In the genomic region with DNA sequence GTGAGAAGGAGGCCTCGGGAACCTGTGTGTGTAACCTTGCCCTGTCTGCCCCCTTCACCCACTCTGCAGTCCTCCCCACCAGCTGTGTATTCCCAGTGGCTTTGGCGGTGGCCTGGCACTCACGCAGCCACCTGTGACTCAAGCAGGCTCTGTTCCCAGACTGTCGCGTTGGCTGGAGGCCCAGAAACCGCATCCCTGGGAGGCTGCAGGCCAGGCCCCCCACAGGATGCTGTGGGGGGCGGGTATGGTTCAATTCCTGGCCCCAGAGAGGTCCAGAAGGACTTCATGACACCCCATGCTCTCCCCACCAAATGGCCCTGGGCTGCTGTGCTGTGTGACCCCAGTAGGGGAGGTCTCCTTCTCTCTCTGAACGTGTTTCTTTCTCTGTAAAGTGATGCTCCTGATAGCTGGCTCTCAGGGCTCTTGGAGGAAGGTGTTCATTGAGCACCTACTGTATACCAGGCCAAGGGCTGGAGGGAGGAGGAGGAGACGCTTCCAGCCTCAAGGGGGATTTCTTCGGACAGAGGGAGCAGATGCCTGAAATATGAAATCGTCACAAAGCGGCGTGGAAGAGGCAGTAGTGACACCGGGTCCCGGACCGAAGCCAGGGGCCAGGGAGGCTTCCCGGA, we compare ENCODE assay signal across 11 cellular contexts. TPM values are rescaled to one million over a fixed set of nuclear protein-coding genes. Genes with fewer than 3 reads are reported as not detected.
A peak's percentile ranks its signal among the peaks of the same experiment; 100 is the strongest.
DNase-seq lines count a peak whose midpoint lies in the region; ATAC-seq and TF ChIP-seq lines count a peak whose summit lies in the region.
"Had no signal": no experiment of that assay in that cellular context is flagged by ENCODE, and none has a peak within 500 bp of the region (broad histone marks: within the 10 kb centered on the region; RNA-seq: fewer than 3 reads in every experiment).

No MANE protein-coding gene starts in this region.

- H3K9me2 ChIP-seq in SK-N-SH: no peaks in the 10 kb centered on the region

- no peak for TF ChIP-seq RAD21 in SK-N-SH (IDR thresholded peaks at IDR 0.05; ENCODE audit: low read length)

- peak overlapping the region; percentile 15; the same call in 1 of the 2 replicates for H3K4me2 ChIP-seq in SK-N-SH

- peaks cover 45% of the 10 kb centered on the region for H3K27me3 Mint-ChIP-seq in activated CD8-positive, alpha-beta T cell treated with anti-CD3 and anti-CD28 coated beads for 36 hours
- peaks cover 66% of the 10 kb centered on the region for H3K27me3 Mint-ChIP-seq in mesothelial cell of epicardium (ENCODE audit: low read depth)

- intact Hi-C loops in activated CD8-positive, alpha-beta T cell treated with anti-CD3 and anti-CD28 coated beads for 36 hours (cut with micrococcal nuclease): no loop called here

- peaks cover 6% of the 10 kb centered on the region for H3F3A ChIP-seq in SK-N-SH (replicated peaks; ENCODE audit: insufficient read depth)

- in situ Hi-C loops in KBM-7 (cut with MboI; ENCODE audit: low pct_unique_long_range_greater_than_20kb, low sequenced_read_pairs): no loop called here

- POLR2A ChIA-PET in SK-N-SH (lab: Yijun Ruan, JAX): interaction anchor here (1.0 kb wide), 1 partner anchor 40 kb away, joined by 3 read pairs; no protein-coding TSS in a partner anchor
- POLR2A ChIA-PET in activated CD8-positive, alpha-beta T cell treated with anti-CD3 and anti-CD28 coated beads for 36 hours (lab: Charles Lee): no interaction called here

- ATAC-seq in left lobe of liver (peak; percentile 24), GM18511 (IDR thresholded peaks at IDR 0.05; ENCODE audit: unreplicated experiment) (no peak)
- ATAC-seq in activated CD8-positive, alpha-beta T cell treated with anti-CD3 and anti-CD28 coated beads for 36 hours: no peak
- ATAC-seq: stimulated activated naive B cell treated with anti-CD40 and anti-IgM and Interleukin-4, amounts not matched to agents 10 μg/mL and 1 μg/mL and 100 μg/mL, for 72 hours had no signal

- no peak overlapping the region for H3K27ac Mint-ChIP-seq in activated CD8-positive, alpha-beta T cell treated with anti-CD3 and anti-CD28 coated beads for 36 hours
- H3K27ac Mint-ChIP-seq in mesothelial cell of epicardium: no peak overlapping the region

- H3K9me3 ChIP-seq in SK-N-SH: no peaks in the 10 kb centered on the region

- DNase-seq in DMS79 (lab: John Stamatoyannopoulos, UW) (peak; percentile 79), KBM-7 (peak; percentile 34), SK-N-SH (peak; percentile 79), left lobe of liver (ENCODE audit: low spot score) (no peak), COLO829 (ENCODE audit: low spot score) (no peak), mesothelial cell of epicardium (ENCODE audit: low spot score in 2 of 2, unreplicated experiment in 2 of 2) (no peak)
- no peak for DNase-seq in activated CD8-positive, alpha-beta T cell treated with anti-CD3 and anti-CD28 coated beads for 36 hours
- DNase-seq: activated T-cell treated with anti-CD3 and anti-CD28 coated beads for 4 hours; cerebellar nuclear complex; stimulated activated naive B cell treated with anti-CD40 and anti-IgM and Interleukin-4, amounts not matched to agents 10 μg/mL and 1 μg/mL and 100 μg/mL, for 72 hours had no signal

- peaks cover 2% of the 10 kb centered on the region for H3K4me1 Mint-ChIP-seq in activated CD8-positive, alpha-beta T cell treated with anti-CD3 and anti-CD28 coated beads for 36 hours (ENCODE audit: low read depth)
- peaks cover 2% of the 10 kb centered on the region for H3K4me1 Mint-ChIP-seq in mesothelial cell of epicardium

- H4K20me1 ChIP-seq in SK-N-SH (ENCODE audit: insufficient read depth): no peaks in the 10 kb centered on the region

- TF ChIP-seq CTCF in SK-N-SH (IDR thresholded peaks at IDR 0.05): no peak
- TF ChIP-seq CTCF in activated CD8-positive, alpha-beta T cell treated with anti-CD3 and anti-CD28 coated beads for 36 hours (IDR thresholded peaks at IDR 0.05): no peak
- TF ChIP-seq CTCF in mesothelial cell of epicardium (IDR thresholded peaks at IDR 0.05; ENCODE audit: unreplicated experiment): no peak

- H2AFZ ChIP-seq in SK-N-SH (ENCODE audit: low read depth): no peak overlapping the region

- no peak overlapping the region for H3K27ac ChIP-seq in SK-N-SH (ENCODE audit: low read depth in 2 of 2, low read length in 1 of 2)

- no peaks in the 10 kb centered on the region for H3K36me3 ChIP-seq in SK-N-SH (replicated peaks in 1 of 2; ENCODE audit: control insufficient read depth in 1 of 2, insufficient read depth in 2 of 2, low read length in 1 of 2)

- CTCF ChIA-PET in SK-N-SH (lab: Yijun Ruan, JAX): interaction anchor here (0.8 to 13.0 kb wide), 9 partner anchors 11 to 387 kb away, joined by 3 to 284 read pairs (median 4); partner anchors contain the start of gene LSM7
- CTCF ChIA-PET in activated CD8-positive, alpha-beta T cell treated with anti-CD3 and anti-CD28 coated beads for 36 hours (lab: Charles Lee): no interaction called here

- no peak overlapping the region for H3K4me3 ChIP-seq in SK-N-SH (ENCODE audit: low read depth in 2 of 2, low read length in 1 of 2)

- WGBS in SK-N-SH (ENCODE audit: low lambda C conversion rate): 70% methylated on average over 12 of the region's 17 CpGs

- no peaks in the 10 kb centered on the region for H3K79me2 ChIP-seq in SK-N-SH (ENCODE audit: insufficient read depth)

- H3K9me3 Mint-ChIP-seq in activated CD8-positive, alpha-beta T cell treated with anti-CD3 and anti-CD28 coated beads for 36 hours: peaks cover 4% of the 10 kb centered on the region
- H3K9me3 Mint-ChIP-seq in mesothelial cell of epicardium: peaks cover 4% of the 10 kb centered on the region

- H3K27me3 ChIP-seq in SK-N-SH (ENCODE audit: insufficient read depth): no peaks in the 10 kb centered on the region; the same call in 1 of the 2 replicates

- TF ChIP-seq EP300 in SK-N-SH (IDR thresholded peaks at IDR 0.05; ENCODE audit: borderline replicate concordance in 1 of 2, low read depth in 1 of 2, low read length in 1 of 2): 0 out of 4 replicates have a peak, but pooled peaks of 1 of the 2 experiments have one; percentile 18

- H3K4me1 ChIP-seq in SK-N-SH (ENCODE audit: control insufficient read depth in 1 of 2, insufficient read depth in 2 of 2, low read depth in 1 of 2, low read length in 1 of 2): peaks cover 0 to 16% of the 10 kb centered on the region in 2 experiments; a peak in 1 of 4 replicates

- no peak overlapping the region for H3K9ac ChIP-seq in SK-N-SH

- peaks cover 2% of the 10 kb centered on the region for H3K36me3 Mint-ChIP-seq in activated CD8-positive, alpha-beta T cell treated with anti-CD3 and anti-CD28 coated beads for 36 hours (ENCODE audit: low read depth)
- H3K36me3 Mint-ChIP-seq in mesothelial cell of epicardium: no peaks in the 10 kb centered on the region

- H3K4me3 Mint-ChIP-seq in activated CD8-positive, alpha-beta T cell treated with anti-CD3 and anti-CD28 coated beads for 36 hours: no peak overlapping the region
- H3K4me3 Mint-ChIP-seq in mesothelial cell of epicardium: no peak overlapping the region

TF ChIP-seq in SK-N-SH, 30 proteins besides CTCF, POLR2A, EP300 and RAD21:
- peak; percentile 74 for TF ChIP-seq TCF12 (IDR thresholded peaks at IDR 0.05)
- no peak for TF ChIP-seq NRF1 (IDR thresholded peaks at IDR 0.05; ENCODE audit: low read depth, low read length)
- peak; percentile 72; the same call in 1 of the 2 replicates for TF ChIP-seq NFIC (IDR thresholded peaks at IDR 0.05; ENCODE audit: borderline replicate concordance)
- no peak for TF ChIP-seq FOXJ3 (CRISPR knock-in tag; IDR thresholded peaks at IDR 0.05)
- peak; percentile 62; the same call in 1 of the 2 replicates for TF ChIP-seq RCOR1 (IDR thresholded peaks at IDR 0.05; ENCODE audit: low read length)

RNA-seq across cellular contexts. Expression of gene LINGO3, which starts 1.9 kb away (rescaled TPM):
- polyA plus RNA-seq in SK-N-SH (2012; rRNA removed): not detected in 2 replicates
- not detected in 2 replicates for polyA plus RNA-seq in SK-N-SH (2012; cell fraction: cytosol; rRNA removed)
- polyA plus RNA-seq in SK-N-SH (2012; cell fraction: nucleus; rRNA removed): 0.04 TPM in 1 of 2 replicates, not detected in the other
- total RNA-seq in left lobe of liver: not detected
- total RNA-seq in activated CD8-positive, alpha-beta T cell treated with anti-CD3 and anti-CD28 coated beads for 36 hours: under 1 TPM; 0.16 to 0.27 TPM
- 0.59 to 0.60 TPM (median 0.60 TPM) in 3 replicates for total RNA-seq in mesothelial cell of epicardium

RNA-seq across cellular contexts. Expression of gene LSM7, which starts 18.5 kb away (rescaled TPM):
- 1,077 and 1,193 TPM in 2 replicates for polyA plus RNA-seq in SK-N-SH (2012; rRNA removed)
- 767 and 1,013 TPM in 2 replicates for polyA plus RNA-seq in SK-N-SH (2012; cell fraction: cytosol; rRNA removed)
- 353 and 686 TPM in 2 replicates for polyA plus RNA-seq in SK-N-SH (2012; cell fraction: nucleus; rRNA removed)
- total RNA-seq in left lobe of liver (27.8 TPM), mesothelial cell of epicardium (141 to 149 TPM (median 142 TPM) in 3 replicates)
- 100 to 1,000 TPM; 154 to 162 TPM for total RNA-seq in activated CD8-positive, alpha-beta T cell treated with anti-CD3 and anti-CD28 coated beads for 36 hours

RNA-seq across cellular contexts. Expression of gene SPPL2B, which starts 18.6 kb away (rescaled TPM):
- polyA plus RNA-seq in SK-N-SH (2012; rRNA removed): 48.5 and 58.1 TPM in 2 replicates
- 7.7 and 14.5 TPM in 2 replicates for polyA plus RNA-seq in SK-N-SH (2012; cell fraction: cytosol; rRNA removed)
- polyA plus RNA-seq in SK-N-SH (2012; cell fraction: nucleus; rRNA removed): 364 and 416 TPM in 2 replicates
- total RNA-seq in left lobe of liver: 45.0 TPM
- 10 to 100 TPM; 52.8 to 54.3 TPM for total RNA-seq in activated CD8-positive, alpha-beta T cell treated with anti-CD3 and anti-CD28 coated beads for 36 hours
- total RNA-seq in mesothelial cell of epicardium: 189 to 202 TPM (median 196 TPM) in 3 replicates

RNA-seq across cellular contexts. Expression of gene PEAK3, which starts 27.9 kb away (rescaled TPM):
- polyA plus RNA-seq in SK-N-SH (2012; rRNA removed): not detected in 2 replicates
- polyA plus RNA-seq in SK-N-SH (2012; cell fraction: cytosol; rRNA removed): not detected in 2 replicates
- polyA plus RNA-seq in SK-N-SH (2012; cell fraction: nucleus; rRNA removed): not detected in 2 replicates
- total RNA-seq in left lobe of liver: 0.28 TPM
- not detected for total RNA-seq in activated CD8-positive, alpha-beta T cell treated with anti-CD3 and anti-CD28 coated beads for 36 hours
- total RNA-seq in mesothelial cell of epicardium: 0.11 TPM in 1 of 3 replicates, not detected in the others

RNA-seq across cellular contexts. Expression of gene TMPRSS9, which starts 50.2 kb away (rescaled TPM):
- polyA plus RNA-seq in SK-N-SH (2012; rRNA removed): not detected in 2 replicates
- polyA plus RNA-seq in SK-N-SH (2012; cell fraction: cytosol; rRNA removed): not detected in 2 replicates
- 0.06 TPM in 1 of 2 replicates, not detected in the other for polyA plus RNA-seq in SK-N-SH (2012; cell fraction: nucleus; rRNA removed)
- total RNA-seq in left lobe of liver (7.5 TPM), mesothelial cell of epicardium (0.84 to 1.4 TPM (median 1.2 TPM) in 3 replicates)
- not detected for total RNA-seq in activated CD8-positive, alpha-beta T cell treated with anti-CD3 and anti-CD28 coated beads for 36 hours

Comparison
In these comparisons a context has a peak if more than half of its experiments do, and no peak if none do; other contexts are left out.
1. DNase-seq: peak in DMS79 (single experiment), KBM-7 (single experiment) and SK-N-SH (single experiment); none in left lobe of liver (single experiment), COLO829 (single experiment), activated CD8-positive, alpha-beta T cell treated with anti-CD3 and anti-CD28 coated beads for 36 hours (single experiment) and mesothelial cell of epicardium (0 of 2).